Comparison of ENCODE assay signal across 1 cellular context in the genomic region with DNA sequence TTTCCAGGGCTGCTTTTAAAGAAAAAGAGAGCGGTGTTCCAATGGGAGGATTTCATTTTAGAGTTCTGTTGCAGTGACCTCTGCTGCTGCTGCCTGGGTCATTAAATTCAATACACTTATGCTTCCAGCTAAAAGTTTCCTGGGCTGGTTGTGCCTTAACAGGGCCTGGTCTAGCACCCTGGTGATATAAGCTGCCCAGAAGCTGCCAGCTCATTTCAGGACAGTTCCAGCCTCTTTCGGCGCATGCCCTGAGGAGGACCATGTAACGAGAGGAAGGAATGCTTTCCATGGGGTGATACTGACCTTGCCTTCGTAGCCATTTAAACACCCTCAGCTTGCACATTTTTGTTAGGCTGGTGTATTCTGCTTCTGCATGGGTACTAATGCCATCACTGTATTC.
TF ChIP-seq lines count a peak whose summit lies in the region.

No MANE protein-coding gene starts in this region.

TF ChIP-seq in IMR-90, 13 proteins besides CTCF, POLR2A, EP300 and RAD21:
- no peak for TF ChIP-seq MXI1 (IDR thresholded peaks at IDR 0.05; ENCODE audit: borderline replicate concordance, low read depth, low read length)
- no peak for TF ChIP-seq MAFK (IDR thresholded peaks at IDR 0.05; ENCODE audit: low read depth, low read length)
- no peak for TF ChIP-seq CHD1 (IDR thresholded peaks at IDR 0.05; ENCODE audit: low read depth, low read length)
- no peak for TF ChIP-seq RFX5 (IDR thresholded peaks at IDR 0.05; ENCODE audit: low read depth, low read length)
- TF ChIP-seq FOS (IDR thresholded peaks at IDR 0.05; ENCODE audit: low read depth, low read length): no peak
- no peak for TF ChIP-seq RCOR1 (IDR thresholded peaks at IDR 0.05; ENCODE audit: insufficient replicate concordance, low read length)
- TF ChIP-seq SMC3 (IDR thresholded peaks at IDR 0.05; ENCODE audit: low read depth, low read length): no peak
- no peak for TF ChIP-seq ELK1 (IDR thresholded peaks at IDR 0.05; ENCODE audit: borderline replicate concordance, low read depth, low read length)
- no peak for TF ChIP-seq NFE2L2 (IDR thresholded peaks at IDR 0.05; ENCODE audit: low read depth, low read length)
- TF ChIP-seq USF2 (IDR thresholded peaks at IDR 0.05; ENCODE audit: low read depth, low read length): no peak
- TF ChIP-seq BHLHE40 (IDR thresholded peaks at IDR 0.05; ENCODE audit: low read depth, low read length): no peak
- TF ChIP-seq CEBPB (IDR thresholded peaks at IDR 0.05; ENCODE audit: low read depth, low read length): no peak
